ENCODE assay signal across 8 cellular contexts in the genomic region with DNA sequence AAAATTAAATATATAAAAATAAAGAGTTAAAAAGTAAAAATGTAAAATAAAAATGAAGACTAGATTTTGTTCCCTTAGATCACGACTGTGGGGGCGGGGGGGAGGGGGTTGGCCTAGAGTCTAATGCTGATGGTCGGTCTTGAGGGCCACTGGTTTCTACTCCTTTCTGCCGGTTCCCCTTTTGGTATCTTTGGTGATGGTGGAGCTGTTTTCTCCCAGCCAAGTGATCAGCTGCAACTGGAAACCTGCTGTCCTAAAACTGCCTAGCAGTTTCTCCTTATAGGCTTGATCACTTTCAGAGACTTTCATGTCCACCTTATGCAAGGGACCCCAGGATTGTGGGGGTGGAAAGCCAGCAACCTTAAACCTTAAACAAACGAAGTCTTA. TPM values are rescaled to one million over a fixed set of nuclear protein-coding genes. Genes with fewer than 3 reads are reported as not detected.
DNase-seq lines count a peak whose midpoint lies in the region; ATAC-seq, FAIRE-seq and TF ChIP-seq lines count a peak whose summit lies in the region.

No MANE protein-coding gene starts in this region.

- dilution Hi-C loops in endothelial cell of umbilical vein (cut with MboI; ENCODE audit: extremely low pct_ligation_motif_present, low sequenced_read_pairs): loop anchor here (25.0 kb wide), 1 partner anchor 103 kb away; no protein-coding TSS in a partner anchor

- 6% methylated on average over 5 of the region's 5 CpGs for WGBS in A549 (ENCODE audit: missing lambda C conversion rate)

- intact Hi-C loops in endothelial cell of umbilical vein (cut with micrococcal nuclease): no loop called here
- intact Hi-C loops in mucosa of descending colon (cut with DNase I, micrococcal nuclease): loop anchor here in 1 of 2 donors (10.0 kb wide), 1 partner anchor 110 kb away; no protein-coding TSS in a partner anchor

- H3K36me3 ChIP-seq in Peyer's patch (peaks cover 0 to 20% (median 0%) of the 10 kb centered on the region in 3 donors), endothelial cell of umbilical vein (ENCODE audit: control insufficient read depth in 2 of 2, extremely low read depth in 1 of 2, insufficient read depth in 2 of 2, low read length in 2 of 2) (peaks cover 3 to 16% of the 10 kb centered on the region in 2 experiments), mucosa of descending colon (ENCODE audit: low read depth) (no peaks in the 10 kb centered on the region)

- no peak for TF ChIP-seq RAD21 in A549 (conservative IDR thresholded peaks at IDR 0.05 in 1 of 2, IDR thresholded peaks at IDR 0.05 in 1 of 2)

- no peaks in the 10 kb centered on the region for H3K9me3 ChIP-seq in A549
- H3K9me3 ChIP-seq in Peyer's patch: no peaks in the 10 kb centered on the region
- H3K9me3 ChIP-seq in endothelial cell of umbilical vein (replicated peaks; ENCODE audit: control insufficient read depth, insufficient read depth, low read length): no peaks in the 10 kb centered on the region
- H3K9me3 ChIP-seq in mucosa of descending colon: no peaks in the 10 kb centered on the region

- FAIRE-seq in A549 (lab: Jason Lieb, UNC) (no peak), GM12891 (lab: Jason Lieb, UNC) (no peak), endothelial cell of umbilical vein (lab: Jason Lieb, UNC) (no peak)

- ATAC-seq in A549 (no peak), mucosa of descending colon (no peak), GM21367 (IDR thresholded peaks at IDR 0.05; ENCODE audit: unreplicated experiment) (no peak)

- peaks cover 9% of the 10 kb centered on the region for H3K36me3 Mint-ChIP-seq in osteocyte (ENCODE audit: unreplicated experiment)

- TF ChIP-seq EP300 in A549 (IDR thresholded peaks at IDR 0.05): no peak

- TF ChIP-seq POLR2A in A549 (IDR thresholded peaks at IDR 0.05; ENCODE audit: low read length) (no peak), GM12891 (IDR thresholded peaks at IDR 0.05; ENCODE audit: low read depth, low read length) (no peak), Peyer's patch (IDR thresholded peaks at IDR 0.05) (no peak), endothelial cell of umbilical vein (IDR thresholded peaks at IDR 0.05; ENCODE audit: low read depth, low read length) (no peak)

- no TSS peak for BruUV-seq in endothelial cell of umbilical vein (replicated peaks; lab: Mats Ljungman, UMichigan)

- H3K27ac Mint-ChIP-seq in osteocyte (ENCODE audit: unreplicated experiment): no peak overlapping the region

- H3K27me3 ChIP-seq in Peyer's patch (no peaks in the 10 kb centered on the region), endothelial cell of umbilical vein (ENCODE audit: control insufficient read depth in 2 of 2, insufficient read depth in 2 of 2, low read length in 2 of 2) (no peaks in the 10 kb centered on the region)

- H2AFZ ChIP-seq in endothelial cell of umbilical vein (ENCODE audit: low read depth, low read length): no peak overlapping the region

- H3K4me1 Mint-ChIP-seq in osteocyte (ENCODE audit: unreplicated experiment): peaks cover 25% of the 10 kb centered on the region

- H3K9ac ChIP-seq in endothelial cell of umbilical vein (replicated peaks; ENCODE audit: extremely low read depth, insufficient read depth, low read length): peak overlapping the region; percentile 63

- H3K4me3 ChIP-seq in A549: peak overlapping the region; percentile 77
- H3K4me3 ChIP-seq in Peyer's patch: peak overlapping the region; percentile 73 to 98 (median 86)
- peak overlapping the region in 2 of 3 experiments; percentile 74 to 79 for H3K4me3 ChIP-seq in endothelial cell of umbilical vein (replicated peaks in 1 of 3; ENCODE audit: insufficient read depth in 1 of 3, low read depth in 1 of 3, low read length in 3 of 3)
- H3K4me3 ChIP-seq in mucosa of descending colon: no peak overlapping the region

- peak overlapping the region; percentile 96 for H3K4me3 Mint-ChIP-seq in osteocyte (ENCODE audit: unreplicated experiment)

- no peak for TF ChIP-seq CTCF in A549 (IDR thresholded peaks at IDR 0.05)
- TF ChIP-seq CTCF in Peyer's patch (IDR thresholded peaks at IDR 0.05): no peak
- TF ChIP-seq CTCF in endothelial cell of umbilical vein (IDR thresholded peaks at IDR 0.05; ENCODE audit: extremely low read depth in 1 of 2, insufficient read depth in 1 of 2, low read depth in 1 of 2, low read length in 2 of 2): no peak
- TF ChIP-seq CTCF in osteocyte (IDR thresholded peaks at IDR 0.05): no peak
- TF ChIP-seq CTCF in mucosa of descending colon (IDR thresholded peaks at IDR 0.05): no peak

- H3K27ac ChIP-seq in A549: peak overlapping the region; percentile 92 to 98; a peak in 5 of 6 replicates
- H3K27ac ChIP-seq in Peyer's patch: no peak overlapping the region
- H3K27ac ChIP-seq in endothelial cell of umbilical vein (ENCODE audit: insufficient read depth, low read depth, low read length): no peak overlapping the region

- H3K79me2 ChIP-seq in endothelial cell of umbilical vein (ENCODE audit: control insufficient read depth, insufficient read depth, low read length): peaks cover 52% of the 10 kb centered on the region

- no peaks in the 10 kb centered on the region for H3K9me3 Mint-ChIP-seq in osteocyte (ENCODE audit: unreplicated experiment)

- CTCF ChIA-PET in A549 (lab: Yijun Ruan, JAX): interaction anchor here (0.9 to 1.2 kb wide), 2 partner anchors 111 to 1137 kb away, joined by 3 read pairs; no protein-coding TSS in a partner anchor
- CTCF ChIA-PET in endothelial cell of umbilical vein (lab: Charles Lee): interaction anchor here (4.6 kb wide), 1 partner anchor 111 kb away, joined by 59 read pairs; no protein-coding TSS in a partner anchor

- H3K4me1 ChIP-seq in A549 (peaks cover 19% of the 10 kb centered on the region), Peyer's patch (peaks cover 0 to 25% (median 3%) of the 10 kb centered on the region in 4 donors), endothelial cell of umbilical vein (ENCODE audit: control insufficient read depth, extremely low read depth, insufficient read depth, low read length) (peaks cover 19% of the 10 kb centered on the region), mucosa of descending colon (ENCODE audit: low read depth) (peaks cover 11% of the 10 kb centered on the region)

- H3K4me2 ChIP-seq in A549 (peak overlapping the region; percentile 77), endothelial cell of umbilical vein (ENCODE audit: insufficient read depth, low read length) (peak overlapping the region; percentile 57)

- H3K27me3 Mint-ChIP-seq in osteocyte (ENCODE audit: unreplicated experiment): no peaks in the 10 kb centered on the region

- H4K20me1 ChIP-seq in endothelial cell of umbilical vein (replicated peaks; ENCODE audit: control insufficient read depth, extremely low read depth, insufficient read depth, low read length): peaks cover under 1% of the 10 kb centered on the region

- POLR2A ChIA-PET in A549 (lab: Yijun Ruan, JAX): no interaction called here
- POLR2A ChIA-PET in endothelial cell of umbilical vein (lab: Charles Lee): interaction anchor here (0.7 kb wide), 1 partner anchor 115 kb away, joined by 3 read pairs; no protein-coding TSS in a partner anchor

- DNase-seq in A549 (ENCODE audit: low read depth in 1 of 2, low spot score in 1 of 2) (peak in 1 of 2 experiments; percentile 21), GM12891 (ENCODE audit: insufficient read length, low spot score) (peak; percentile 25), Peyer's patch (no peak), endothelial cell of umbilical vein (ENCODE audit: low read depth, low spot score) (no peak), osteocyte (ENCODE audit: extremely low spot score, unreplicated experiment) (no peak), mucosa of descending colon (no peak), NCI-H187 treated with DMSO at 0.1 percent for 48 hours (lab: John Stamatoyannopoulos, UW) (no peak)

- H3K9me1 ChIP-seq in endothelial cell of umbilical vein (replicated peaks; ENCODE audit: control insufficient read depth, extremely low read depth, insufficient read depth, low read length): no peaks in the 10 kb centered on the region

RNA-seq across cellular contexts. Expression of gene SRD5A1, which starts 1.1 kb away (rescaled TPM):
- polyA plus RNA-seq in A549 (2011; rRNA removed): 25.4 and 28.1 TPM in 2 replicates
- 27.4 and 35.4 TPM in 2 replicates for polyA plus RNA-seq in A549 (2012; cell fraction: cytosol; rRNA removed)
- polyA plus RNA-seq in A549 (2012; cell fraction: nucleus; rRNA removed): 33.2 and 41.8 TPM in 2 replicates
- 9.7 to 12.2 TPM (median 11.1 TPM) in 3 replicates for polyA plus RNA-seq in A549 (2017; fragmentation: RNase III; extraction: RNeasy Plus Mini Kit Qiagen cat#74134 plus additional on column Dnase treatment)
- polyA minus RNA-seq in A549 (2011; rRNA and poly(A)+ RNA removed): 18.2 and 18.8 TPM in 2 replicates
- polyA plus RNA-seq in GM12891 (2012; ENCODE audit: low read depth, missing spikeins): 8.2 TPM
- total RNA-seq in Peyer's patch: 10 to 100 TPM in 3 of 4 donors, 1 to 10 TPM in 1; 5.8 to 16.9 (median 13.1) TPM
- 12.4 and 14.8 TPM in 2 replicates for total RNA-seq in endothelial cell of umbilical vein
- 11.6 and 16.6 TPM in 2 replicates for polyA plus RNA-seq in endothelial cell of umbilical vein
- 5.6 and 7.0 TPM in 2 replicates for polyA plus RNA-seq in endothelial cell of umbilical vein (2011; cell fraction: cytosol; rRNA removed)
- 8.0 and 9.0 TPM in 2 replicates for polyA plus RNA-seq in endothelial cell of umbilical vein (2011; cell fraction: nucleus; rRNA removed)
- polyA plus RNA-seq in endothelial cell of umbilical vein (2012): 6.4 and 7.8 TPM in 2 replicates
- polyA minus RNA-seq in endothelial cell of umbilical vein: 6.6 and 8.3 TPM in 2 replicates
- polyA minus RNA-seq in endothelial cell of umbilical vein (2011; cell fraction: cytosol; rRNA and poly(A)+ RNA removed): 37.5 TPM
- 7.0 and 7.5 TPM in 2 replicates for polyA minus RNA-seq in endothelial cell of umbilical vein (2011; cell fraction: nucleus; rRNA and poly(A)+ RNA removed)
- 25.0 and 28.5 TPM in 2 replicates for total RNA-seq in osteocyte
- 10 to 100 TPM; 12.7 to 16.2 (median 14.3) TPM for total RNA-seq in mucosa of descending colon

RNA-seq across cellular contexts. Expression of gene NSUN2, which starts 1.5 kb away (rescaled TPM):
- 91.3 and 95.7 TPM in 2 replicates for polyA plus RNA-seq in A549 (2011; rRNA removed)
- 83.4 and 88.1 TPM in 2 replicates for polyA plus RNA-seq in A549 (2012; cell fraction: cytosol; rRNA removed)
- polyA plus RNA-seq in A549 (2012; cell fraction: nucleus; rRNA removed): 111 and 138 TPM in 2 replicates
- polyA plus RNA-seq in A549 (2017; fragmentation: RNase III; extraction: RNeasy Plus Mini Kit Qiagen cat#74134 plus additional on column Dnase treatment): 99.4 to 109 TPM (median 101 TPM) in 3 replicates
- 52.3 and 55.6 TPM in 2 replicates for polyA minus RNA-seq in A549 (2011; rRNA and poly(A)+ RNA removed)
- 53.8 TPM for polyA plus RNA-seq in GM12891 (2012; ENCODE audit: low read depth, missing spikeins)
- total RNA-seq in Peyer's patch: 100 to 1,000 TPM in 1 of 4 donors, 10 to 100 TPM in 3; 27.5 to 134 (median 55.8) TPM
- total RNA-seq in endothelial cell of umbilical vein: 73.0 and 85.4 TPM in 2 replicates
- polyA plus RNA-seq in endothelial cell of umbilical vein: 40.7 and 53.7 TPM in 2 replicates
- polyA plus RNA-seq in endothelial cell of umbilical vein (2011; cell fraction: cytosol; rRNA removed): 49.1 and 52.7 TPM in 2 replicates
- 169 and 200 TPM in 2 replicates for polyA plus RNA-seq in endothelial cell of umbilical vein (2011; cell fraction: nucleus; rRNA removed)
- 55.7 and 69.0 TPM in 2 replicates for polyA plus RNA-seq in endothelial cell of umbilical vein (2012)
- polyA minus RNA-seq in endothelial cell of umbilical vein: 54.9 and 63.4 TPM in 2 replicates
- polyA minus RNA-seq in endothelial cell of umbilical vein (2011; cell fraction: cytosol; rRNA and poly(A)+ RNA removed): 80.2 TPM
- polyA minus RNA-seq in endothelial cell of umbilical vein (2011; cell fraction: nucleus; rRNA and poly(A)+ RNA removed): 59.6 and 69.7 TPM in 2 replicates
- 48.7 and 50.1 TPM in 2 replicates for total RNA-seq in osteocyte
- total RNA-seq in mucosa of descending colon: 10 to 100 TPM; 50.3 to 54.3 (median 52.5) TPM

Comparison
In these comparisons a context has a peak if more than half of its experiments do, and no peak if none do; other contexts are left out.
1. H3K27ac ChIP-seq: peak in A549 (2 of 2); none in Peyer's patch (0 of 4) and endothelial cell of umbilical vein (single experiment).